10 cellular contexts compared by ENCODE assay signal in genomic region chr12:93753838-93754429, GRCh38.
"Had no signal": no experiment of that assay in that cellular context is flagged by ENCODE, and none has a peak within 500 bp of the region (broad histone marks: within the 10 kb centered on the region; RNA-seq: fewer than 3 reads in every experiment).

No MANE protein-coding gene starts in this region.

- H2AFZ ChIP-seq: GM23338 had no signal

- FAIRE-seq: H1, H54, HepG2 had no signal

- H3K4me3 Mint-ChIP-seq: GM23338, H9, HFFc6 had no signal

- H3K9ac ChIP-seq: KMS-11 had no signal

- H3K4me3 ChIP-seq: GM23338 had no signal

- DNase-seq: H9, HCEC 1CT, HFFc6, KBM-7 had no signal

- H3K27ac Mint-ChIP-seq: GM23338, HFFc6 had no signal

- H3K27ac ChIP-seq: HL-60, KMS-11 had no signal

- ATAC-seq: GM23338, HepG2 had no signal

- H3K4me2 ChIP-seq: GM23338, KMS-11 had no signal
